1 cellular context compared by ENCODE assay signal in the genomic region with DNA sequence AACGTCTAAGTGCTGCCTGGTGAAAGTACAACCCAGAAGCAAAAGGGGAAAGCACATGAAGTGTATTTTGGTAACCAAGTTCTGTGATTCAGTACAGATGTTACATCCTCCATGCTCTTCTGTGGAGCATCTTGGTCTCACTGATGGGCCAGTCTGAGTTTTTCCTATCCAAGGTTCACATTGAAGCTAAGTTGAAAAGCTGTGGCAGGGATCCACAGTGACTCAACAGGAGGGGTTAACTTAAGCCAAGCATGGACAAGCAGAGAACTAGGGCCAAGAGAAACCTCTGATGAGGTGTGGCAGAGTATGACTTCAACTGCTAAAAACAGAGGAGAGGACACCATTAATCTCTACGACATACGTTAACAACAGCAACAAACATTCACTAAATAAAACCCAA.
TF ChIP-seq lines count a peak whose summit lies in the region.

No MANE protein-coding gene starts in this region.

TF ChIP-seq in H1, 55 proteins besides CTCF, POLR2A, EP300 and RAD21 (continued from another document):
- no peak for TF ChIP-seq HDAC2 (IDR thresholded peaks at IDR 0.05; ENCODE audit: borderline replicate concordance in 1 of 2, low read depth in 2 of 2, low read length in 2 of 2)
- no peak for TF ChIP-seq BACH1 (IDR thresholded peaks at IDR 0.05; ENCODE audit: low read length)
- no peak for TF ChIP-seq ATF3 (IDR thresholded peaks at IDR 0.05; ENCODE audit: insufficient read depth, low read depth, low read length)
TF ChIP-seq in H1: peak in this region for 0.
